Comparison of ENCODE assay signal across 27 cellular contexts in genomic region chr20:40997116-40997515, GRCh38. TPM values are rescaled to one million over a fixed set of nuclear protein-coding genes. Genes with fewer than 3 reads are reported as not detected.
DNase-seq lines count a peak whose midpoint lies in the region; ATAC-seq, FAIRE-seq and TF ChIP-seq lines count a peak whose summit lies in the region.
"Had no signal": no experiment of that assay in that cellular context is flagged by ENCODE, and none has a peak within 500 bp of the region (broad histone marks: within the 10 kb centered on the region; RNA-seq: fewer than 3 reads in every experiment).

No MANE protein-coding gene starts in this region.

- H3K9me3 ChIP-seq in astrocyte (ENCODE audit: insufficient read depth, low read depth, low read length) (no peaks in the 10 kb centered on the region), iPS DF 6.9 (ENCODE audit: control insufficient read depth, insufficient read depth, low read length) (no peaks in the 10 kb centered on the region), T-helper 17 cell (ENCODE audit: control insufficient read depth, low read length, poor library complexity, severe bottlenecking) (no peaks in the 10 kb centered on the region)
- H3K9me3 ChIP-seq: body of pancreas, gastrocnemius medialis, HAP-1 had no signal

- H3K27ac Mint-ChIP-seq in astrocyte (ENCODE audit: unreplicated experiment) (no peak overlapping the region), T-helper 17 cell (no peak overlapping the region)
- H3K27ac Mint-ChIP-seq: activated naive CD8-positive, alpha-beta T cell; activated T-helper 17 cell treated with anti-CD3 and anti-CD28 coated beads, Interleukin-2, amount 50 U/mL, for 72 hours; CD14-positive monocyte had no signal

- H3K4me2 ChIP-seq in astrocyte (ENCODE audit: low read length) = no peak overlapping the region

- no peak for FAIRE-seq in astrocyte (lab: Jason Lieb, UNC)
- FAIRE-seq: D721Med had no signal

- H3K27me3 ChIP-seq in H7 (ENCODE audit: control insufficient read depth, insufficient read depth, low read length) = no peaks in the 10 kb centered on the region
- H3K27me3 ChIP-seq in astrocyte (ENCODE audit: insufficient read depth, low read length) = no peaks in the 10 kb centered on the region
- no peaks in the 10 kb centered on the region for H3K27me3 ChIP-seq in iPS DF 6.9 (ENCODE audit: control insufficient read depth, insufficient read depth, low read length)
- H3K27me3 ChIP-seq: body of pancreas, gastrocnemius medialis had no signal

- H3K9me3 Mint-ChIP-seq in astrocyte (ENCODE audit: unreplicated experiment) = no peaks in the 10 kb centered on the region
- H3K9me3 Mint-ChIP-seq: activated T-helper 17 cell treated with anti-CD3 and anti-CD28 coated beads, Interleukin-2, amount 50 U/mL, for 72 hours had no signal

- H3K4me3 ChIP-seq in H7 (ENCODE audit: insufficient read depth, low read depth, low read length) (no peak overlapping the region), astrocyte (ENCODE audit: insufficient read depth, low read depth, low read length) (no peak overlapping the region), iPS DF 6.9 (ENCODE audit: low read length) (no peak overlapping the region)
- H3K4me3 ChIP-seq: body of pancreas, gastrocnemius medialis, HAP-1 had no signal

- H2AFZ ChIP-seq in astrocyte (ENCODE audit: low read depth, low read length) = peak overlapping the region; percentile 20

- H3K27me3 Mint-ChIP-seq in astrocyte (ENCODE audit: low read depth, unreplicated experiment) (no peaks in the 10 kb centered on the region), T-helper 17 cell (peaks cover 5% of the 10 kb centered on the region)
- H3K27me3 Mint-ChIP-seq: activated naive CD8-positive, alpha-beta T cell; activated T-helper 17 cell treated with anti-CD3 and anti-CD28 coated beads, Interleukin-2, amount 50 U/mL, for 72 hours had no signal

- no peak overlapping the region for H3K9ac ChIP-seq in astrocyte (ENCODE audit: low read length)

- H3K4me1 Mint-ChIP-seq in astrocyte (ENCODE audit: low read depth, unreplicated experiment) = no peaks in the 10 kb centered on the region
- H3K4me1 Mint-ChIP-seq in T-helper 17 cell = peaks cover 2% of the 10 kb centered on the region
- H3K4me1 Mint-ChIP-seq: activated T-helper 17 cell treated with anti-CD3 and anti-CD28 coated beads, Interleukin-2, amount 50 U/mL, for 72 hours had no signal

- no peak overlapping the region for H3K4me3 Mint-ChIP-seq in astrocyte (ENCODE audit: unreplicated experiment)
- H3K4me3 Mint-ChIP-seq in T-helper 17 cell = no peak overlapping the region
- H3K4me3 Mint-ChIP-seq: activated naive CD8-positive, alpha-beta T cell; activated T-helper 17 cell treated with anti-CD3 and anti-CD28 coated beads, Interleukin-2, amount 50 U/mL, for 72 hours; CD14-positive monocyte had no signal

- peak; percentile 65 for DNase-seq in H7
- peak; percentile 51 for DNase-seq in NCI-H146 treated with DMSO at 0.1 percent for 48 hours (lab: John Stamatoyannopoulos, UW; ENCODE audit: unreplicated experiment)
- no peak for DNase-seq in astrocyte (ENCODE audit: low read depth)
- peak; percentile 50 for DNase-seq in iPS DF 6.9 (ENCODE audit: low read depth, low spot score)
- DNase-seq in NCI-H1048 (lab: John Stamatoyannopoulos, UW) = no peak
- no peak for DNase-seq in effector CD4-positive, alpha-beta T cell
- no peak for DNase-seq in T-helper 17 cell
- no peak for DNase-seq in DMS53 (lab: John Stamatoyannopoulos, UW)
- DNase-seq: activated CD4-positive, alpha-beta T cell treated with anti-CD3 and anti-CD28 coated beads for 4 hours; body of pancreas; effector CD8-positive, alpha-beta T cell; gastrocnemius medialis; Kasumi-1; mammary epithelial cell; NCI-H1092; NCI-H2081; NCI-H774; OCI-M1; Right ventricle myocardium superior; stimulated activated CD4-positive, alpha-beta T cell treated with anti-CD3 and anti-CD28 coated beads, Interleukin-4, amount 100 ng/mL, for 1 hour; stimulated activated naive CD8-positive, alpha-beta T cell treated with anti-CD3 and anti-CD28 coated beads, Interleukin-15, Interleukin-2, amounts not matched to agents 100 U/mL and 50 U/mL, for 24 hours; T-helper 1 cell had no signal

- H3K4me1 ChIP-seq in astrocyte (ENCODE audit: insufficient read depth, low read length) = no peaks in the 10 kb centered on the region
- H3K4me1 ChIP-seq in iPS DF 6.9 (ENCODE audit: control insufficient read depth, insufficient read depth, low read length) = 0 out of 2 replicates have a peak, but pooled peaks cover 2% of the 10 kb centered on the region
- H3K4me1 ChIP-seq: HAP-1 had no signal

- TF ChIP-seq CTCF in astrocyte (IDR thresholded peaks at IDR 0.05; ENCODE audit: insufficient read depth, low read depth, low read length) = no peak

- no peaks in the 10 kb centered on the region for H3K79me2 ChIP-seq in astrocyte (ENCODE audit: insufficient read depth, low read length)

- no peaks in the 10 kb centered on the region for H3K36me3 Mint-ChIP-seq in astrocyte (ENCODE audit: low read depth, unreplicated experiment)
- no peaks in the 10 kb centered on the region for H3K36me3 Mint-ChIP-seq in T-helper 17 cell (ENCODE audit: low read depth)
- H3K36me3 Mint-ChIP-seq: activated naive CD8-positive, alpha-beta T cell; CD14-positive monocyte had no signal

- no peak for ATAC-seq in T-helper 17 cell
- ATAC-seq: activated T-helper 17 cell treated with anti-CD3 and anti-CD28 coated beads, Interleukin-2, amount 50 U/mL, for 72 hours; body of pancreas; gastrocnemius medialis; stimulated activated naive CD8-positive, alpha-beta T cell treated with anti-CD3 and anti-CD28 coated beads, Interleukin-15, Interleukin-2, amounts not matched to agents 100 U/mL and 50 U/mL, for 24 hours had no signal

- H4K20me1 ChIP-seq in astrocyte (ENCODE audit: insufficient read depth, low read length) = no peaks in the 10 kb centered on the region

- H3K27ac ChIP-seq in astrocyte (ENCODE audit: low read depth, low read length) (no peak overlapping the region), iPS DF 6.9 (ENCODE audit: low read length) (no peak overlapping the region)
- H3K27ac ChIP-seq: body of pancreas, gastrocnemius medialis had no signal

- no CpG with 5 or more reads among the region's 6 CpGs for WGBS in iPS DF 6.9 (ENCODE audit: insufficient coverage, insufficient read length)

- H3K36me3 ChIP-seq in H7 (replicated peaks; ENCODE audit: control insufficient read depth, insufficient read depth, low read length) (no peaks in the 10 kb centered on the region), astrocyte (ENCODE audit: insufficient read depth, low read length) (no peaks in the 10 kb centered on the region), iPS DF 6.9 (ENCODE audit: control insufficient read depth, insufficient read depth, low read length) (no peaks in the 10 kb centered on the region)
- H3K36me3 ChIP-seq: gastrocnemius medialis, HAP-1 had no signal

RNA-seq across cellular contexts. Expression of gene TOP1, which starts 31.5 kb away (rescaled TPM):
- 16.0 and 22.9 TPM in 2 replicates for total RNA-seq in H7 (2014; rRNA removed; shearing (Covaris generic))
- 55.9 and 63.5 TPM in 2 replicates for total RNA-seq in astrocyte
- 10 to 100 TPM; 37.4 to 44.4 TPM for total RNA-seq in T-helper 17 cell

Comparison
In these comparisons a context has a peak if more than half of its experiments do, and no peak if none do; other contexts are left out.
1. DNase-seq: peak in H7 (single experiment), NCI-H146 treated with DMSO at 0.1 percent for 48 hours (single experiment) and iPS DF 6.9 (single experiment); none in astrocyte (single experiment), NCI-H1048 (single experiment), effector CD4-positive, alpha-beta T cell (single experiment), T-helper 17 cell (0 of 3) and DMS53 (single experiment).